ENCODE assay signal across 8 cellular contexts in genomic region chr9:89372230-89372816, GRCh38. TPM values are rescaled to one million over a fixed set of nuclear protein-coding genes. Genes with fewer than 3 reads are reported as not detected.
DNase-seq lines count a peak whose midpoint lies in the region; ATAC-seq and TF ChIP-seq lines count a peak whose summit lies in the region.

No MANE protein-coding gene starts in this region.

- no peak for TF ChIP-seq CTCF in omental fat pad (IDR thresholded peaks at IDR 0.05)

- ATAC-seq in omental fat pad (ENCODE audit: low FRiP score): no peak

- DNase-seq in NCI-H82 (lab: John Stamatoyannopoulos, UW): peak; percentile 21
- no peak for DNase-seq in NCI-H82 treated with DMSO at 0.1 percent for 48 hours (lab: John Stamatoyannopoulos, UW; ENCODE audit: unreplicated experiment)
- peak; percentile 39 for DNase-seq in T follicular helper cell (ENCODE audit: low read depth)
- DNase-seq in activated effector memory CD4-positive, alpha-beta T cell treated with anti-CD3 and anti-CD28 coated beads, Interleukin-2, amount 50 U/mL, for 16 hours: peak; percentile 73
- DNase-seq in stimulated activated CD8-positive, alpha-beta memory T cell treated with anti-CD3 and anti-CD28 coated beads, Interleukin-7, amount 100 ng/mL, for 4 hours (ENCODE audit: low read depth in 2 of 2): peak; percentile 23 to 28
- no peak for DNase-seq in pons (ENCODE audit: low spot score)
- DNase-seq in NCI-H1436 (lab: John Stamatoyannopoulos, UW): no peak
- no peak for DNase-seq in omental fat pad (ENCODE audit: low spot score)

RNA-seq across cellular contexts. Expression of gene SECISBP2, which starts 54.0 kb away (rescaled TPM):
- total RNA-seq in omental fat pad: 10 to 100 TPM; 45.8 to 68.4 (median 54.2) TPM

Comparison
In these comparisons a context has a peak if more than half of its experiments do, and no peak if none do; other contexts are left out.
1. DNase-seq: peak in NCI-H82 (single experiment), T follicular helper cell (single experiment), activated effector memory CD4-positive, alpha-beta T cell treated with anti-CD3 and anti-CD28 coated beads, Interleukin-2, amount 50 U/mL, for 16 hours (single experiment) and stimulated activated CD8-positive, alpha-beta memory T cell treated with anti-CD3 and anti-CD28 coated beads, Interleukin-7, amount 100 ng/mL, for 4 hours (2 of 2); none in NCI-H82 treated with DMSO at 0.1 percent for 48 hours (single experiment), pons (single experiment), NCI-H1436 (single experiment) and omental fat pad (single experiment).